Comparison of ENCODE assay signal across 8 cellular contexts in the genomic region with DNA sequence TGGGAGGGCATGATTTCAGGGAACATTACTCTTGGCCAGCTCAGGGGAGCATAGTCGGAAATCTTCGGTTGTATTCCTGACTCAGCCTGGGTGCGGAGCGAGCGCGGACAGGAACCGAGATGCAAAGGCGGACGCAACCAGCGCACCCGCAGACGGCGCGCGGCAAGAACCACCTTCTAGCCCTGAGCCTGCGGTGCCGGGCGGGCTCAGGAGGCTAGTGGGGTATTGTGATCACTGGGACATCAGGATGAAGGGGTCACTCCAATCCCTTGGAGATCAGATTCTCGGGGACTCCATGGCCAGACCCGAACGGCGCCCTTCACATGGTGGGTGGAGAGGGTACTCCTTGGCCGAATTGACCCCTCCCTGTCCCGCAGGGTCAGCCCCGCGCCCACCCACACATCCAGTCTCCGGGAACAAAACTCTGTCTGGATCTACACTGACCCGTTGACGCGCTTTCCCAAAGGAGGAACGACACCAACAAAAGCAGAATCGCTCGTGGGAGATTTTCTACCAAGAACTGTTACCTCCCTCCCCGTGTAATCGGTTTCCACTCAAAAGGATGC.
DNase-seq lines count a peak whose midpoint lies in the region; ATAC-seq and TF ChIP-seq lines count a peak whose summit lies in the region.

No MANE protein-coding gene starts in this region.

- 0 to 3% (median 1%) methylated on average over 7 to 35 of the region's 35 CpGs for WGBS in adrenal gland, 4 donors

- peak overlapping the region; percentile 31 to 90 (median 84) for H3K27ac ChIP-seq in adrenal gland

- peaks cover 42% of the 10 kb centered on the region for H3K27me3 ChIP-seq in H7 (ENCODE audit: control insufficient read depth, insufficient read depth, low read length)
- H3K27me3 ChIP-seq in adrenal gland = no peaks in the 10 kb centered on the region

- H3K9me3 ChIP-seq in adrenal gland (replicated peaks in 1 of 3) (no peaks in the 10 kb centered on the region), iPS-18c (ENCODE audit: control insufficient read depth, insufficient read depth, low read length) (no peaks in the 10 kb centered on the region)

- no peaks in the 10 kb centered on the region for H3K4me1 ChIP-seq in adrenal gland (replicated peaks in 1 of 2)

- H3K4me3 ChIP-seq in H7 (ENCODE audit: insufficient read depth, low read depth, low read length) (peak overlapping the region; percentile 53), adrenal gland (peak overlapping the region in 2 of 4 donors; percentile 39 to 42), iPS-18c (ENCODE audit: insufficient read depth, low read depth, low read length) (peak overlapping the region; percentile 72), skeletal muscle cell (ENCODE audit: low read depth, low read length) (peak overlapping the region; percentile 37)

- intact Hi-C loops in adrenal gland (cut with DNase I) = no loop called here

- no peak for ATAC-seq in HG03354 (IDR thresholded peaks at IDR 0.05; ENCODE audit: poor library complexity, severe bottlenecking, unreplicated experiment)
- no peak for ATAC-seq in HG02610 (IDR thresholded peaks at IDR 0.05; ENCODE audit: unreplicated experiment)
- no peak for ATAC-seq in GM18517 (IDR thresholded peaks at IDR 0.05; ENCODE audit: unreplicated experiment)

- peak in 1 of 2 donors; percentile 42 for TF ChIP-seq POLR2A in adrenal gland (IDR thresholded peaks at IDR 0.05)

- no peaks in the 10 kb centered on the region for H3K36me3 ChIP-seq in H7 (replicated peaks; ENCODE audit: control insufficient read depth, insufficient read depth, low read length)
- H3K36me3 ChIP-seq in adrenal gland (replicated peaks in 1 of 2) = no peaks in the 10 kb centered on the region

- no peak for TF ChIP-seq CTCF in adrenal gland (IDR thresholded peaks at IDR 0.05)

- DNase-seq in H7 (peak; percentile 32), adrenal gland (peak; percentile 47 to 68 (median 66)), skeletal muscle cell (ENCODE audit: low read depth) (no peak), activated T-cell treated with anti-CD3 and anti-CD28 coated beads for 4 hours (no peak)

Comparison
In these comparisons a context has a peak if more than half of its experiments do, and no peak if none do; other contexts are left out.
1. DNase-seq: peak in H7 (single experiment) and adrenal gland (7 of 7); none in skeletal muscle cell (single experiment) and activated T-cell treated with anti-CD3 and anti-CD28 coated beads for 4 hours (single experiment).